Comparison of ENCODE assay signal across 3 cellular contexts in the genomic region with DNA sequence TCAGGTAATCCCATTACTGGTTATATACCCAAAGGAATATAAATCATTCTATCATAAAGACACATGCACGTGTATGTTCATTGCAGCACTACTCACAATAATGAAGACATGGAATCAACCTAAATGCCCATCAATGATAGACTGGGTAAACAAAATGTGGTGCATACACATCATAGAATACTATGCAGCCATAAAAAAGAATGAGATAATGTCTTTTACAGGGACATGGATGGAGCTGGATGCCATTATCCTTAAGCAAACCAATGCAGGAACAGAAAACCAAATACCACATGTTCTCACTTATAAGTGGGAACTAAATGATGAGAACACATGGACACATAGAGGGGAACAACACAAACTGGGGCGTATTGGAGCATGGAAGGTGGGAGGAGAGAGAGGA. TPM values are rescaled to one million over a fixed set of nuclear protein-coding genes. Genes with fewer than 3 reads are reported as not detected.
DNase-seq lines count a peak whose midpoint lies in the region; ATAC-seq, FAIRE-seq and TF ChIP-seq lines count a peak whose summit lies in the region.
"Not testable (repeated sequence)": the region's sequence is repeated elsewhere in the genome, so short reads cannot be mapped to it uniquely, and the experiment has no call there.
"Had no signal": no experiment of that assay in that cellular context is flagged by ENCODE, and none has a peak within 500 bp of the region (broad histone marks: within the 10 kb centered on the region; RNA-seq: fewer than 3 reads in every experiment).

No MANE protein-coding gene starts in this region.

- H3K9me3 ChIP-seq in HEK293 (ENCODE audit: control insufficient read depth, insufficient read depth, low read depth, low read length); K562 (replicated peaks; ENCODE audit: control insufficient read depth, insufficient read depth, low read depth, low read length): not testable (repeated sequence)

- H3K4me2 ChIP-seq in K562 (ENCODE audit: insufficient read depth, low read length), result not testable (repeated sequence)

- FAIRE-seq in K562 (lab: Jason Lieb, UNC), result not testable (repeated sequence)

- H3K9ac ChIP-seq in K562 (ENCODE audit: insufficient read depth in 1 of 2, low read depth in 2 of 2, low read length in 2 of 2), result not testable (repeated sequence)

- not testable (repeated sequence) for H3K4me3 ChIP-seq in HEK293 (ENCODE audit: low read depth, low read length); K562

- TF ChIP-seq RAD21 in K562 (CRISPR knock-in tag; conservative IDR thresholded peaks at IDR 0.05 in 1 of 2, IDR thresholded peaks at IDR 0.05 in 1 of 2), result not testable (repeated sequence)

- TF ChIP-seq EP300 in K562 (IDR thresholded peaks at IDR 0.05; ENCODE audit: low read length), result not testable (repeated sequence)

- not testable (repeated sequence) for H3K36me3 ChIP-seq in HEK293 (ENCODE audit: control insufficient read depth in 2 of 2, insufficient read depth in 1 of 2, low read length in 2 of 2); K562 (ENCODE audit: control insufficient read depth, insufficient read depth, low read length)

- not testable (repeated sequence) for H3K4me1 ChIP-seq in HEK293 (ENCODE audit: control insufficient read depth, insufficient read depth, low read length)
- peaks cover 0 to 11% of the 10 kb centered on the region in 2 experiments; a peak in 2 of 5 replicates for H3K4me1 ChIP-seq in K562 (replicated peaks in 1 of 2; ENCODE audit: control insufficient read depth in 2 of 2, insufficient read depth in 2 of 2, low read length in 2 of 2)

- WGBS in K562 (ENCODE audit: insufficient coverage, low coverage, missing lambda C conversion rate), result 70% methylated on average over 2 of the region's 2 CpGs

- BruUV-seq in K562 (replicated peaks; lab: Mats Ljungman, UMichigan), result not testable (repeated sequence)

- H3K79me2 ChIP-seq in K562 (ENCODE audit: control insufficient read depth, insufficient read depth, low read length), result not testable (repeated sequence)

- H3K27ac ChIP-seq in HEK293 (ENCODE audit: extremely low read depth, low read depth, low read length); K562 (ENCODE audit: extremely low read depth, low read depth, low read length): not testable (repeated sequence)

- H3K27me3 ChIP-seq in K562 (ENCODE audit: control insufficient read depth in 2 of 2, insufficient read depth in 2 of 2, low read length in 2 of 2), result not testable (repeated sequence)

- TF ChIP-seq POLR2A in K562 (conservative IDR thresholded peaks at IDR 0.05), result not testable (repeated sequence)

- not testable (repeated sequence) for TF ChIP-seq CTCF in HEK293 (tag by site-specific recombination; IDR thresholded peaks at IDR 0.05); K562 (IDR thresholded peaks at IDR 0.05 in 2 of 3, conservative IDR thresholded peaks at IDR 0.05 in 1 of 3; ENCODE audit: insufficient read depth in 2 of 3, low read depth in 1 of 3, low read length in 3 of 3)

- POLR2A ChIA-PET in HEK293 (lab: Yijun Ruan, JAX), result not testable (repeated sequence)
- POLR2A ChIA-PET in K562 (lab: Yijun Ruan, JAX), result interaction anchor here (2.1 kb wide), 1 partner anchor 11 kb away, joined by 10 read pairs; no protein-coding TSS in a partner anchor

- in situ Hi-C loops in K562 (cut with MboI), result not testable (repeated sequence)

- H4K20me1 ChIP-seq in K562 (replicated peaks; ENCODE audit: control insufficient read depth, insufficient read depth, low read length), result not testable (repeated sequence)

- CTCF ChIA-PET in HEK293 (lab: Yijun Ruan, JAX), result interaction anchor here (1.1 kb wide), 1 partner anchor 621 kb away, joined by 3 read pairs; no protein-coding TSS in a partner anchor
- CTCF ChIA-PET in K562 (lab: Yijun Ruan, JAX; ENCODE audit: low intra/inter-chr PET ratio), result not testable (repeated sequence)

- not testable (repeated sequence) for H2AFZ ChIP-seq in K562 (ENCODE audit: low read depth, low read length)

- DNase-seq in K562 (ENCODE audit: extremely low read depth in 1 of 4, low spot score in 3 of 4), result not testable (repeated sequence)

- intact Hi-C loops in K562 (cut with micrococcal nuclease), result not testable (repeated sequence)

- not testable (repeated sequence) for ATAC-seq in K562

- H3K9me1 ChIP-seq in K562 (ENCODE audit: control insufficient read depth, insufficient read depth, low read length), result not testable (repeated sequence)

TF ChIP-seq in HEK293, 187 proteins besides CTCF, POLR2A, EP300 and RAD21:
- peak; percentile 80; the same call in 1 of the 2 replicates for TF ChIP-seq ZNF146 (tag by site-specific recombination; IDR thresholded peaks at IDR 0.05)

TF ChIP-seq in K562, 482 proteins besides CTCF, POLR2A, EP300 and RAD21:
- TF ChIP-seq BCOR (IDR thresholded peaks at IDR 0.05), result 0 out of 2 replicates have a peak, but pooled peaks have one; percentile 30
- peak; percentile 96 for TF ChIP-seq ZNF146 (CRISPR knock-in tag; IDR thresholded peaks at IDR 0.05; ENCODE audit: unreplicated experiment)

RNA-seq across cellular contexts. Expression of a gene that starts 5.8 kb away (rescaled TPM):
- 26.9 and 36.6 TPM in 2 replicates for total RNA-seq in K562 (2011; cell fraction: chromatin; rRNA removed; ENCODE audit: low replicate concordance)
- total RNA-seq in K562 (2011; cell fraction: nucleolus; rRNA removed), result 22.2 TPM in 2 replicates
- 33.3 and 42.1 TPM in 2 replicates for total RNA-seq in K562 (2011; cell fraction: nucleoplasm; rRNA removed)
- total RNA-seq in K562 (2014; rRNA removed), result 18.8 and 19.1 TPM in 2 replicates
- total RNA-seq in K562 (2014; rRNA removed; fragmentation: Illumina TruSeq; extraction: Trizol), result 19.2 and 23.0 TPM in 2 replicates
- 11.3 and 11.6 TPM in 2 replicates for total RNA-seq in K562 (2015; rRNA removed; fragmentation: Illumina TruSeq; extraction: Trizol)
- 23.2 and 29.1 TPM in 2 replicates for total RNA-seq in K562 (2021)
- 7.4 and 9.3 TPM in 2 replicates for polyA plus RNA-seq in K562 (2011; rRNA removed)
- 8.1 and 8.2 TPM in 2 replicates for polyA plus RNA-seq in K562 (2011; cell fraction: cytosol; rRNA removed)
- polyA plus RNA-seq in K562 (2011; cell fraction: nucleus; rRNA removed), result 36.5 and 59.0 TPM in 2 replicates
- polyA plus RNA-seq in K562 (2012), result 16.0 and 73.3 TPM in 2 replicates
- polyA plus RNA-seq in K562 (2014; fragmentation: Illumina TruSeq; extraction: Trizol), result 29.3 and 32.1 TPM in 2 replicates
- 10 to 100 TPM; 12.1 to 22.4 TPM for polyA plus RNA-seq in K562 (2014; fragmentation: Nextera tagmentation; extraction: Ambion mirVana)
- 15.8 and 18.5 TPM in 2 replicates for polyA plus RNA-seq in K562 (2014; rRNA removed)
- 9.9 and 12.4 TPM in 2 replicates for polyA minus RNA-seq in K562 (2011; rRNA and poly(A)+ RNA removed)
- polyA minus RNA-seq in K562 (2011; cell fraction: cytosol; rRNA and poly(A)+ RNA removed), result 8.8 and 9.0 TPM in 2 replicates
- 21.8 and 22.5 TPM in 2 replicates for polyA minus RNA-seq in K562 (2011; cell fraction: nucleus; rRNA and poly(A)+ RNA removed)
- polyA plus RNA-seq: CD14-positive monocyte had no signal

RNA-seq across cellular contexts. Expression of a gene that starts 8.2 kb away (rescaled TPM):
- 40.1 and 121 TPM in 2 replicates for total RNA-seq in K562 (2011; cell fraction: chromatin; rRNA removed; ENCODE audit: low replicate concordance)
- 27.5 and 40.1 TPM in 2 replicates for total RNA-seq in K562 (2011; cell fraction: nucleolus; rRNA removed)
- 71.9 and 122 TPM in 2 replicates for total RNA-seq in K562 (2011; cell fraction: nucleoplasm; rRNA removed)
- total RNA-seq in K562 (2014; rRNA removed) (82.8 and 83.9 TPM in 2 replicates), K562 (2014; rRNA removed; fragmentation: Illumina TruSeq; extraction: Trizol) (121 and 146 TPM in 2 replicates), K562 (2015; rRNA removed; fragmentation: Illumina TruSeq; extraction: Trizol) (83.2 and 92.8 TPM in 2 replicates), K562 (2021) (81.9 and 86.4 TPM in 2 replicates)
- polyA plus RNA-seq in K562 (2011; rRNA removed) (97.1 and 108 TPM in 2 replicates), K562 (2014; fragmentation: Illumina TruSeq; extraction: Trizol) (106 and 118 TPM in 2 replicates), K562 (2014; fragmentation: Nextera tagmentation; extraction: Ambion mirVana) (10 to 100 TPM; 25.6 to 36.1 TPM), K562 (2014; rRNA removed) (91.3 and 104 TPM in 2 replicates)
- 28.9 and 65.9 TPM in 2 replicates for polyA plus RNA-seq in K562 (2011; cell fraction: cytosol; rRNA removed)
- 65.9 and 104 TPM in 2 replicates for polyA plus RNA-seq in K562 (2011; cell fraction: nucleus; rRNA removed)
- 56.9 and 143 TPM in 2 replicates for polyA plus RNA-seq in K562 (2012)
- 87.9 and 108 TPM in 2 replicates for polyA minus RNA-seq in K562 (2011; rRNA and poly(A)+ RNA removed)
- polyA minus RNA-seq in K562 (2011; cell fraction: cytosol; rRNA and poly(A)+ RNA removed), result 43.4 and 50.1 TPM in 2 replicates
- polyA minus RNA-seq in K562 (2011; cell fraction: nucleus; rRNA and poly(A)+ RNA removed), result 69.7 and 127 TPM in 2 replicates
